ENCODE assay signal across 8 cellular contexts in the genomic region with DNA sequence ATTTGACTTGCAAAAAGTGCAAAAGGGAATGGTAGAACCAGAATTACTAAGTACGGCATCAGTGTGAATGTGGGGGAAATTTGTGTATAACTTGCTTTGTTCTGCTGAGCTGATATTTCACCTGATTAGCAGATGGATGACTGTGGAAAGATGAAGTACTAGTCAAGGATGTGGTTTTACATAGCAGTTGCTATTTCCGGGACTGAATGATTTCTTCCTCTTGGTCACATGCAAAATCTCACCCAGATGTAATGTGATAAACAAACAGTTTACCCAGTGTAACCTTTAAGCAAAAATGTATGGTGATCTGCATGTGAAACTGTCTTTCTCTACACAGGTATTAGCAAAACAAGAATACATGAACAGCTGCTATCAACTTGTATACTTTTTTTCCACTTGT. TPM values are rescaled to one million over a fixed set of nuclear protein-coding genes. Genes with fewer than 3 reads are reported as not detected.
A peak's percentile ranks its signal among the peaks of the same experiment; 100 is the strongest.
DNase-seq lines count a peak whose midpoint lies in the region; ATAC-seq and TF ChIP-seq lines count a peak whose summit lies in the region.

No MANE protein-coding gene starts in this region.

- intact Hi-C loops in left cardiac atrium (cut with DNase I): no loop called here
- intact Hi-C loops in Right ventricle myocardium superior (cut with DNase I): no loop called here

- H3K4me3 ChIP-seq in thymus (ENCODE audit: low read length): no peak overlapping the region
- no peak overlapping the region for H3K4me3 ChIP-seq in gastroesophageal sphincter
- H3K4me3 ChIP-seq in GM23338: no peak overlapping the region

- no peak for TF ChIP-seq CTCF in gastroesophageal sphincter (IDR thresholded peaks at IDR 0.05)
- TF ChIP-seq CTCF in GM23338 (conservative IDR thresholded peaks at IDR 0.05; ENCODE audit: low read depth in 2 of 2): no peak

- H3K27ac Mint-ChIP-seq in GM23338: no peak overlapping the region; the same call in 1 of the 2 replicates

- H4K20me1 ChIP-seq in GM23338 (replicated peaks; ENCODE audit: insufficient read depth): peaks cover 13% of the 10 kb centered on the region

- peaks cover 5% of the 10 kb centered on the region for H3K4me1 ChIP-seq in thymus (ENCODE audit: control insufficient read depth, insufficient read depth, low read length)
- no peaks in the 10 kb centered on the region for H3K4me1 ChIP-seq in gastroesophageal sphincter
- peaks cover 8% of the 10 kb centered on the region; the same call in 1 of the 2 replicates for H3K4me1 ChIP-seq in GM23338 (ENCODE audit: insufficient read depth)

- no peaks in the 10 kb centered on the region for H3F3A ChIP-seq in GM23338 (replicated peaks; ENCODE audit: low read depth)

- H3K9me3 ChIP-seq in thymus (ENCODE audit: control insufficient read depth): peaks cover 1% of the 10 kb centered on the region
- no peaks in the 10 kb centered on the region for H3K9me3 ChIP-seq in gastroesophageal sphincter

- peaks cover 7% of the 10 kb centered on the region; the same call in 2 of the 3 replicates for H3K4me1 Mint-ChIP-seq in GM23338

- H3K27me3 Mint-ChIP-seq in GM23338 (ENCODE audit: insufficient read depth, low read depth, poor library complexity): no peaks in the 10 kb centered on the region

- peak overlapping the region; percentile 90 for H3K27ac ChIP-seq in thymus (ENCODE audit: low read depth)
- H3K27ac ChIP-seq in gastroesophageal sphincter: no peak overlapping the region
- H3K27ac ChIP-seq in GM23338 (ENCODE audit: low read depth): no peak overlapping the region

- H3K36me3 ChIP-seq in thymus (ENCODE audit: control insufficient read depth, insufficient read depth): peaks cover 12% of the 10 kb centered on the region
- peaks cover 0 to 42% of the 10 kb centered on the region in 2 donors for H3K36me3 ChIP-seq in gastroesophageal sphincter
- 0 out of 2 replicates have a peak, but pooled peaks cover 4% of the 10 kb centered on the region for H3K36me3 ChIP-seq in GM23338 (ENCODE audit: insufficient read depth)

- H3K79me2 ChIP-seq in GM23338 (replicated peaks; ENCODE audit: insufficient read depth): peaks cover 7% of the 10 kb centered on the region; the same call in 1 of the 2 replicates

- 4% methylated on average over 2 of the region's 2 CpGs for WGBS in thymus
- 47 to 68% methylated on average over 2 of the region's 2 CpGs for WGBS in gastroesophageal sphincter (ENCODE audit: low coverage in 1 of 2), 2 donors

- H3K36me3 Mint-ChIP-seq in GM23338 (ENCODE audit: low read depth): peaks cover 32% of the 10 kb centered on the region

- no peak overlapping the region for H2AFZ ChIP-seq in GM23338

- no peak overlapping the region for H3K4me2 ChIP-seq in GM23338

- TF ChIP-seq EP300 in gastroesophageal sphincter (IDR thresholded peaks at IDR 0.05): no peak

- no peak for DNase-seq in left cardiac atrium
- no peak for DNase-seq in Right ventricle myocardium superior
- peak; percentile 3 for DNase-seq in activated gamma-delta T cell treated with anti-CD3 and anti-CD28 coated beads, Interleukin-2, amount 50 U/mL, for 16 hours (ENCODE audit: low read depth)
- no peak for DNase-seq in GM23338 (ENCODE audit: low spot score)
- no peak for DNase-seq in NCI-H2081 (lab: John Stamatoyannopoulos, UW)

- H3K27me3 ChIP-seq in thymus (ENCODE audit: control insufficient read depth, insufficient read depth) (no peaks in the 10 kb centered on the region), gastroesophageal sphincter (no peaks in the 10 kb centered on the region), GM23338 (ENCODE audit: insufficient read depth) (no peaks in the 10 kb centered on the region)

- no peak overlapping the region for H3K4me3 Mint-ChIP-seq in GM23338

- ATAC-seq in left cardiac atrium: peak; percentile 18 to 59
- ATAC-seq in Right ventricle myocardium superior (ENCODE audit: poor library complexity): no peak
- ATAC-seq in HG03280 (IDR thresholded peaks at IDR 0.05; ENCODE audit: unreplicated experiment): peak; percentile 77
- ATAC-seq in gastroesophageal sphincter: no peak
- ATAC-seq in GM23338: no peak

- H3K9me3 Mint-ChIP-seq in GM23338: no peaks in the 10 kb centered on the region

- TF ChIP-seq POLR2A in gastroesophageal sphincter (IDR thresholded peaks at IDR 0.05): no peak

- H3K9me2 ChIP-seq in GM23338 (ENCODE audit: insufficient read depth): 0 out of 2 replicates have a peak, but pooled peaks cover 1% of the 10 kb centered on the region

TF ChIP-seq in GM23338, 12 proteins besides CTCF, POLR2A, EP300 and RAD21 (continues in another document):
- TF ChIP-seq, protein P1, sequence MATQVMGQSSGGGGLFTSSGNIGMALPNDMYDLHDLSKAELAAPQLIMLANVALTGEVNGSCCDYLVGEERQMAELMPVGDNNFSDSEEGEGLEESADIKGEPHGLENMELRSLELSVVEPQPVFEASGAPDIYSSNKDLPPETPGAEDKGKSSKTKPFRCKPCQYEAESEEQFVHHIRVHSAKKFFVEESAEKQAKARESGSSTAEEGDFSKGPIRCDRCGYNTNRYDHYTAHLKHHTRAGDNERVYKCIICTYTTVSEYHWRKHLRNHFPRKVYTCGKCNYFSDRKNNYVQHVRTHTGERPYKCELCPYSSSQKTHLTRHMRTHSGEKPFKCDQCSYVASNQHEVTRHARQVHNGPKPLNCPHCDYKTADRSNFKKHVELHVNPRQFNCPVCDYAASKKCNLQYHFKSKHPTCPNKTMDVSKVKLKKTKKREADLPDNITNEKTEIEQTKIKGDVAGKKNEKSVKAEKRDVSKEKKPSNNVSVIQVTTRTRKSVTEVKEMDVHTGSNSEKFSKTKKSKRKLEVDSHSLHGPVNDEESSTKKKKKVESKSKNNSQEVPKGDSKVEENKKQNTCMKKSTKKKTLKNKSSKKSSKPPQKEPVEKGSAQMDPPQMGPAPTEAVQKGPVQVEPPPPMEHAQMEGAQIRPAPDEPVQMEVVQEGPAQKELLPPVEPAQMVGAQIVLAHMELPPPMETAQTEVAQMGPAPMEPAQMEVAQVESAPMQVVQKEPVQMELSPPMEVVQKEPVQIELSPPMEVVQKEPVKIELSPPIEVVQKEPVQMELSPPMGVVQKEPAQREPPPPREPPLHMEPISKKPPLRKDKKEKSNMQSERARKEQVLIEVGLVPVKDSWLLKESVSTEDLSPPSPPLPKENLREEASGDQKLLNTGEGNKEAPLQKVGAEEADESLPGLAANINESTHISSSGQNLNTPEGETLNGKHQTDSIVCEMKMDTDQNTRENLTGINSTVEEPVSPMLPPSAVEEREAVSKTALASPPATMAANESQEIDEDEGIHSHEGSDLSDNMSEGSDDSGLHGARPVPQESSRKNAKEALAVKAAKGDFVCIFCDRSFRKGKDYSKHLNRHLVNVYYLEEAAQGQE (IDR thresholded peaks at IDR 0.05; ENCODE audit: unreplicated experiment): no peak
- TF ChIP-seq ZNF114 (CRISPR knock-in tag; IDR thresholded peaks at IDR 0.05) (no peak), JUNB (IDR thresholded peaks at IDR 0.05; ENCODE audit: unreplicated experiment) (no peak), STAT1 (IDR thresholded peaks at IDR 0.05; ENCODE audit: unreplicated experiment) (no peak), CREB1 (CRISPR knock-in tag; IDR thresholded peaks at IDR 0.05; ENCODE audit: low read depth) (no peak), EZH2 (IDR thresholded peaks at IDR 0.05; ENCODE audit: low read depth, unreplicated experiment) (no peak), NANOG (IDR thresholded peaks at IDR 0.05; ENCODE audit: borderline replicate concordance) (no peak), EZH2phosphoT487 (IDR thresholded peaks at IDR 0.05; ENCODE audit: unreplicated experiment) (no peak)
- TF ChIP-seq, protein P2, sequence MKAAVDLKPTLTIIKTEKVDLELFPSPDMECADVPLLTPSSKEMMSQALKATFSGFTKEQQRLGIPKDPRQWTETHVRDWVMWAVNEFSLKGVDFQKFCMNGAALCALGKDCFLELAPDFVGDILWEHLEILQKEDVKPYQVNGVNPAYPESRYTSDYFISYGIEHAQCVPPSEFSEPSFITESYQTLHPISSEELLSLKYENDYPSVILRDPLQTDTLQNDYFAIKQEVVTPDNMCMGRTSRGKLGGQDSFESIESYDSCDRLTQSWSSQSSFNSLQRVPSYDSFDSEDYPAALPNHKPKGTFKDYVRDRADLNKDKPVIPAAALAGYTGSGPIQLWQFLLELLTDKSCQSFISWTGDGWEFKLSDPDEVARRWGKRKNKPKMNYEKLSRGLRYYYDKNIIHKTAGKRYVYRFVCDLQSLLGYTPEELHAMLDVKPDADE (IDR thresholded peaks at IDR 0.05): no peak

RNA-seq across cellular contexts. Expression of a gene that starts 46.1 kb away (rescaled TPM):
- total RNA-seq in left cardiac atrium (10 to 100 TPM; 21.5 to 23.7 TPM), Right ventricle myocardium superior (19.2 TPM), gastroesophageal sphincter (10 to 100 TPM; 13.2 to 37.6 (median 24.9) TPM)
- polyA plus RNA-seq in thymus (36.3 TPM), GM23338 (2016; fragmentation: Nextera tagmentation; extraction: Ambion mirVana) (96.6 and 101 TPM in 2 replicates)
- total RNA-seq in GM23338 (2014; rRNA removed; shearing (Covaris generic)): 146 and 165 TPM in 2 replicates

Comparison
In these comparisons a context has a peak if more than half of its experiments do, and no peak if none do; other contexts are left out.
1. ATAC-seq: peak in left cardiac atrium (2 of 2) and HG03280 (single experiment); none in Right ventricle myocardium superior (single experiment), gastroesophageal sphincter (single experiment) and GM23338 (single experiment).